Comparison of ENCODE assay signal across 16 cellular contexts in genomic region chr7:128902761-128903585, GRCh38. TPM values are rescaled to one million over a fixed set of nuclear protein-coding genes. Genes with fewer than 3 reads are reported as not detected.
DNase-seq lines count a peak whose midpoint lies in the region; ATAC-seq and TF ChIP-seq lines count a peak whose summit lies in the region.
"Had no signal": no experiment of that assay in that cellular context is flagged by ENCODE, and none has a peak within 500 bp of the region (broad histone marks: within the 10 kb centered on the region; RNA-seq: fewer than 3 reads in every experiment).

No MANE protein-coding gene starts in this region.

- TF ChIP-seq CTCF in mammary epithelial cell (conservative IDR thresholded peaks at IDR 0.05 in 1 of 2, IDR thresholded peaks at IDR 0.05 in 1 of 2; ENCODE audit: extremely low read depth in 1 of 2, insufficient read depth in 1 of 2, low read depth in 1 of 2, low read length in 2 of 2) (no peak), MCF 10A (IDR thresholded peaks at IDR 0.05; ENCODE audit: unreplicated experiment) (no peak), WTC11 (IDR thresholded peaks at IDR 0.05) (no peak), transverse colon (IDR thresholded peaks at IDR 0.05) (no peak)

- no peak for TF ChIP-seq EP300 in transverse colon (IDR thresholded peaks at IDR 0.05; ENCODE audit: low read depth)

- H3K4me1 ChIP-seq in mammary epithelial cell (ENCODE audit: insufficient read depth, low read length): peaks cover 22% of the 10 kb centered on the region
- peaks cover 0 to 5% (median 0%) of the 10 kb centered on the region in 4 donors for H3K4me1 ChIP-seq in transverse colon
- H3K4me1 ChIP-seq: breast epithelium, tibial nerve had no signal

- intact Hi-C loops in mammary epithelial cell (cut with micrococcal nuclease) (loop anchor here (5.0 kb wide), 1 partner anchor 59 kb away; no protein-coding TSS in a partner anchor), MCF 10A (cut with micrococcal nuclease) (loop anchor here (10.0 kb wide), 1 partner anchor 312 kb away; no protein-coding TSS in a partner anchor), transverse colon (cut with DNase I; ENCODE audit: low total_unique reads) (no loop called here)

- DNase-seq in mammary epithelial cell (peak; percentile 40), MCF 10A (ENCODE audit: unreplicated experiment) (no peak), WTC11 (ENCODE audit: low spot score) (no peak), iPS-NIHi7 (ENCODE audit: extremely low spot score) (peak; percentile 4), transverse colon (peak; percentile 60), HUDEP-2 (lab: John Stamatoyannopoulos, UW; ENCODE audit: unreplicated experiment in 76 of 76) (no peak), AML-193 (lab: John Stamatoyannopoulos, UW) (no peak)
- DNase-seq: activated CD4-positive, alpha-beta T cell treated with anti-CD3 and anti-CD28 coated beads, Interleukin-2, amount 50 U/mL, for 48 hours; activated gamma-delta T cell treated with Interleukin-2 at 50 U/mL for 16 hours; DMS153; hippocampal formation; NCI-H2171 had no signal

- no peak overlapping the region for H3K4me2 ChIP-seq in mammary epithelial cell (ENCODE audit: insufficient read depth, low read depth, low read length)

- no peak overlapping the region for H3K9ac ChIP-seq in mammary epithelial cell (ENCODE audit: insufficient read depth, low read length)

- H3K27me3 Mint-ChIP-seq in MCF 10A (ENCODE audit: insufficient read depth, unreplicated experiment): peaks cover 6% of the 10 kb centered on the region
- H3K27me3 Mint-ChIP-seq in WTC11 (ENCODE audit: low read depth): peaks cover 13% of the 10 kb centered on the region

- ATAC-seq in WTC11 (no peak), GM21515 (IDR thresholded peaks at IDR 0.05; ENCODE audit: unreplicated experiment) (no peak)

- no peaks in the 10 kb centered on the region for H3K27me3 ChIP-seq in mammary epithelial cell (ENCODE audit: insufficient read depth, low read length)
- H3K27me3 ChIP-seq in transverse colon: peaks cover 4% of the 10 kb centered on the region

- H3K27ac Mint-ChIP-seq in MCF 10A (ENCODE audit: low read depth, unreplicated experiment) (no peak overlapping the region), WTC11 (peak overlapping the region; percentile 10; the same call in 1 of the 2 replicates)

- CTCF ChIA-PET in mammary epithelial cell (lab: Charles Lee; ENCODE audit: low non-redundant PET) (interaction anchor here (0.7 kb wide), 2 partner anchors 20 to 1059 kb away, joined by 3 to 4 read pairs; no protein-coding TSS in a partner anchor), MCF 10A (lab: Yijun Ruan, JAX) (interaction anchor here (0.5 to 2.4 kb wide), 9 partner anchors 19 to 525 kb away, joined by 3 to 15 read pairs (median 3); no protein-coding TSS in a partner anchor), WTC11 (lab: Charles Lee) (interaction anchor here (1.0 to 1.8 kb wide), 5 partner anchors 19 to 261 kb away, joined by 3 to 6 read pairs (median 5); no protein-coding TSS in a partner anchor)

- H3K9me3 ChIP-seq in mammary epithelial cell (replicated peaks; ENCODE audit: insufficient read depth, low read length) (no peaks in the 10 kb centered on the region), transverse colon (peaks cover 0 to 3% of the 10 kb centered on the region in 2 donors)

- H3K36me3 Mint-ChIP-seq in MCF 10A (ENCODE audit: insufficient read depth, unreplicated experiment) (no peaks in the 10 kb centered on the region), WTC11 (peaks cover 14% of the 10 kb centered on the region)

- H3K27ac ChIP-seq in mammary epithelial cell (ENCODE audit: insufficient read depth, low read depth, low read length): no peak overlapping the region
- no peak overlapping the region for H3K27ac ChIP-seq in transverse colon
- H3K27ac ChIP-seq: breast epithelium, tibial nerve had no signal

- BruUV-seq in mammary epithelial cell (replicated peaks; lab: Mats Ljungman, UMichigan) (no TSS peak), MCF 10A (replicated peaks; lab: Mats Ljungman, UMichigan) (no TSS peak)

- H3K4me3 ChIP-seq in mammary epithelial cell (replicated peaks in 1 of 3; ENCODE audit: insufficient read depth in 1 of 3, low read depth in 2 of 3, low read length in 3 of 3) (no peak overlapping the region), transverse colon (no peak overlapping the region)
- H3K4me3 ChIP-seq: breast epithelium, lung, tibial nerve had no signal

- no peak overlapping the region for H2AFZ ChIP-seq in mammary epithelial cell (ENCODE audit: low read depth, low read length)

- H3K79me2 ChIP-seq in mammary epithelial cell (ENCODE audit: insufficient read depth, low read length): no peaks in the 10 kb centered on the region

- H3K4me1 Mint-ChIP-seq in MCF 10A (ENCODE audit: insufficient read depth, unreplicated experiment) (peaks cover 17% of the 10 kb centered on the region), WTC11 (peaks cover 3% of the 10 kb centered on the region; the same call in 1 of the 2 replicates)

- no peaks in the 10 kb centered on the region for H3K36me3 ChIP-seq in mammary epithelial cell (ENCODE audit: insufficient read depth, low read length)
- no peaks in the 10 kb centered on the region for H3K36me3 ChIP-seq in transverse colon
- H3K36me3 ChIP-seq: breast epithelium, tibial nerve had no signal

- TF ChIP-seq POLR2A in transverse colon (IDR thresholded peaks at IDR 0.05): no peak

- dilution Hi-C loops in mammary epithelial cell (cut with HindIII; ENCODE audit: low sequenced_read_pairs): no loop called here

- WGBS in mammary epithelial cell (ENCODE audit: low coverage, missing lambda C conversion rate): 61% methylated on average over 10 of the region's 12 CpGs
- WGBS in transverse colon (ENCODE audit: low coverage in 1 of 2), 2 donors: 66 to 100% methylated on average over 1 to 12 of the region's 12 CpGs

- H3K9me3 Mint-ChIP-seq in MCF 10A (ENCODE audit: unreplicated experiment): no peaks in the 10 kb centered on the region
- peaks cover 23% of the 10 kb centered on the region for H3K9me3 Mint-ChIP-seq in WTC11

- in situ Hi-C loops in mammary epithelial cell (cut with MboI; ENCODE audit: low sequenced_read_pairs in 2 of 2): loop anchor here in 1 of 2 donors (10.0 kb wide), 1 partner anchor 192 kb away; no protein-coding TSS in a partner anchor
- in situ Hi-C loops in transverse colon (cut with MboI; ENCODE audit: low pct_ligation_motif_present in 1 of 4, low pct_unique_long_range_greater_than_20kb in 1 of 4, low sequenced_read_pairs in 3 of 4): loop anchor here in 3 of 4 donors (10.0 kb wide), 2 partner anchors 182 to 192 kb away; no protein-coding TSS in a partner anchor

- POLR2A ChIA-PET in MCF 10A (lab: Yijun Ruan, JAX) (interaction anchor here (1.2 kb wide), 1 partner anchor 11 kb away, joined by 10 read pairs; no protein-coding TSS in a partner anchor), WTC11 (lab: Charles Lee) (interaction anchor here (1.0 kb wide), 1 partner anchor 8 kb away, joined by 3 read pairs; the partner anchor contains the start of gene KCP)

- no peaks in the 10 kb centered on the region for H4K20me1 ChIP-seq in mammary epithelial cell (ENCODE audit: insufficient read depth, low read length)

- H3K4me3 Mint-ChIP-seq in MCF 10A (ENCODE audit: unreplicated experiment) (no peak overlapping the region), WTC11 (no peak overlapping the region)

TF ChIP-seq in WTC11, 78 proteins besides CTCF, POLR2A, EP300 and RAD21 (continues in another document):
- TF ChIP-seq FOXK1 (CRISPR knock-in tag; IDR thresholded peaks at IDR 0.05) (no peak), FOXP1 (CRISPR knock-in tag; IDR thresholded peaks at IDR 0.05; ENCODE audit: borderline replicate concordance) (no peak), ZNF121 (CRISPR knock-in tag; IDR thresholded peaks at IDR 0.05) (no peak), NR2C2 (CRISPR knock-in tag; IDR thresholded peaks at IDR 0.05) (no peak), PRDM15 (CRISPR knock-in tag; IDR thresholded peaks at IDR 0.05) (no peak)

RNA-seq across cellular contexts. Expression of gene KCP, which starts 7.5 kb away (rescaled TPM):
- under 1 TPM in 1 of 2 donors, not detected in 1; 0.50 TPM for total RNA-seq in mammary epithelial cell
- polyA plus RNA-seq in mammary epithelial cell: 0.20 TPM
- not detected for polyA minus RNA-seq in mammary epithelial cell
- 0.42 and 0.68 TPM in 2 replicates for total RNA-seq in MCF 10A (2022)
- 2.5 to 2.9 TPM (median 2.7 TPM) in 3 replicates for total RNA-seq in WTC11 (2021)
- total RNA-seq in transverse colon: under 1 TPM in 3 of 4 donors, not detected in 1; 0.32 to 0.75 (median 0.68) TPM

RNA-seq across cellular contexts. Expression of gene IRF5, which starts 34.8 kb away (rescaled TPM):
- total RNA-seq in mammary epithelial cell: 10 to 100 TPM; 10.9 to 12.7 TPM
- polyA plus RNA-seq in mammary epithelial cell: 2.8 TPM
- polyA minus RNA-seq in mammary epithelial cell: 4.5 TPM
- 7.5 and 10.1 TPM in 2 replicates for total RNA-seq in MCF 10A (2022)
- 0.66 to 0.71 TPM (median 0.69 TPM) in 3 replicates for total RNA-seq in WTC11 (2021)
- 1 to 10 TPM; 2.2 to 10.0 (median 6.2) TPM for total RNA-seq in transverse colon

RNA-seq across cellular contexts. Expression of gene ATP6V1F, which starts 40.3 kb away (rescaled TPM):
- total RNA-seq in mammary epithelial cell: 100 to 1,000 TPM in 1 of 2 donors, 10 to 100 TPM in 1; 83.7 to 171 TPM
- 304 TPM for polyA plus RNA-seq in mammary epithelial cell
- polyA minus RNA-seq in mammary epithelial cell: 81.7 TPM
- total RNA-seq in MCF 10A (2022): 125 and 152 TPM in 2 replicates
- total RNA-seq in WTC11 (2021): 117 to 121 TPM (median 120 TPM) in 3 replicates
- 100 to 1,000 TPM in 1 of 4 donors, 10 to 100 TPM in 3; 25.5 to 128 (median 63.2) TPM for total RNA-seq in transverse colon

Comparison
In these comparisons a context has a peak if more than half of its experiments do, and no peak if none do; other contexts are left out.
1. DNase-seq: peak in mammary epithelial cell (single experiment), iPS-NIHi7 (single experiment) and transverse colon (single experiment); none in MCF 10A (single experiment), WTC11 (single experiment), HUDEP-2 (0 of 76) and AML-193 (0 of 2).